In the genomic region with DNA sequence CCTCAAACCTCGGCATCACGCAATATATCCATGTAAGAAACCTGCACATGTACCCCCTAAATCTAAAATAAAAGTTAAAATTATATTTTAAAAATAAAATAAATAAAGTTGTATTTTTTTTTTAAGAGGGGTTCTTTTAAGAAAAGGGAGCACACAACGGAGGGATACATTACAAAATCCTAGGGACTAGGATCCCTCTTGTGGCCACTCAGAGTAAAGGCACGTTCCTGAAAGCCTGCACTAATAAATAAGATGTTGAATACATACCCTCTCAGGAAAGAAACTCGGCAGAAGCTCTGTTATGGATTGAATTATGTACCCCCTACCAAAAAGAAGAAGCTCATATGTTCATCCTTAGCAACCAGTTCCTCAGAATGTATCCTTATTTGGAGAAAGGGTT, we compare ENCODE assay signal across 9 cellular contexts. TPM values are rescaled to one million over a fixed set of nuclear protein-coding genes. Genes with fewer than 3 reads are reported as not detected.
DNase-seq lines count a peak whose midpoint lies in the region; ATAC-seq, FAIRE-seq and TF ChIP-seq lines count a peak whose summit lies in the region.
"Had no signal": no experiment of that assay in that cellular context is flagged by ENCODE, and none has a peak within 500 bp of the region (broad histone marks: within the 10 kb centered on the region; RNA-seq: fewer than 3 reads in every experiment).

No MANE protein-coding gene starts in this region.

- H3K27me3 Mint-ChIP-seq in activated CD8-positive, alpha-beta T cell treated with anti-CD3 and anti-CD28 coated beads for 36 hours, result no peaks in the 10 kb centered on the region
- peaks cover 2% of the 10 kb centered on the region for H3K27me3 Mint-ChIP-seq in activated CD8-positive, alpha-beta T cell treated with anti-CD3 and anti-CD28 coated beads, Interleukin-2, amount 10 ng/mL, durations not matched to agents 7 days and 5 days (ENCODE audit: low read depth)
- H3K27me3 Mint-ChIP-seq in activated naive CD4-positive, alpha-beta T cell treated with anti-CD3 and anti-CD28 coated beads for 36 hours (ENCODE audit: low read depth), result no peaks in the 10 kb centered on the region
- H3K27me3 Mint-ChIP-seq: central memory CD8-positive, alpha-beta T cell had no signal

- TF ChIP-seq CTCF in activated CD8-positive, alpha-beta T cell treated with anti-CD3 and anti-CD28 coated beads for 36 hours (IDR thresholded peaks at IDR 0.05), result peak; percentile 48
- TF ChIP-seq CTCF in gastroesophageal sphincter (IDR thresholded peaks at IDR 0.05), result peak; percentile 11 to 56 (median 39)

- TF ChIP-seq POLR2A in gastroesophageal sphincter (IDR thresholded peaks at IDR 0.05) (no peak), H54 (IDR thresholded peaks at IDR 0.05; ENCODE audit: low read depth, low read length) (no peak)

- no peaks in the 10 kb centered on the region for H3K9me3 ChIP-seq in gastroesophageal sphincter

- WGBS in gastroesophageal sphincter (ENCODE audit: low coverage in 1 of 2), 2 donors, result 0 to 35% methylated on average over 2 to 5 of the region's 5 CpGs

- TF ChIP-seq EP300 in gastroesophageal sphincter (IDR thresholded peaks at IDR 0.05), result no peak

- intact Hi-C loops in activated CD8-positive, alpha-beta T cell treated with anti-CD3 and anti-CD28 coated beads for 36 hours (cut with micrococcal nuclease), result no loop called here
- intact Hi-C loops in activated naive CD4-positive, alpha-beta T cell treated with anti-CD3 and anti-CD28 coated beads for 36 hours (cut with micrococcal nuclease), result loop anchor here (1.0 kb wide), 1 partner anchor 608 kb away; no protein-coding TSS in a partner anchor

- no peaks in the 10 kb centered on the region for H3K9me3 Mint-ChIP-seq in activated CD8-positive, alpha-beta T cell treated with anti-CD3 and anti-CD28 coated beads for 36 hours
- no peaks in the 10 kb centered on the region for H3K9me3 Mint-ChIP-seq in activated CD8-positive, alpha-beta T cell treated with anti-CD3 and anti-CD28 coated beads, Interleukin-2, amount 10 ng/mL, durations not matched to agents 7 days and 5 days (ENCODE audit: insufficient read depth)
- no peaks in the 10 kb centered on the region for H3K9me3 Mint-ChIP-seq in activated naive CD4-positive, alpha-beta T cell treated with anti-CD3 and anti-CD28 coated beads for 36 hours
- H3K9me3 Mint-ChIP-seq: central memory CD8-positive, alpha-beta T cell had no signal

- no peaks in the 10 kb centered on the region for H3K36me3 Mint-ChIP-seq in activated CD8-positive, alpha-beta T cell treated with anti-CD3 and anti-CD28 coated beads for 36 hours (ENCODE audit: low read depth)
- H3K36me3 Mint-ChIP-seq in activated CD8-positive, alpha-beta T cell treated with anti-CD3 and anti-CD28 coated beads, Interleukin-2, amount 10 ng/mL, durations not matched to agents 7 days and 5 days (ENCODE audit: low read depth), result no peaks in the 10 kb centered on the region
- no peaks in the 10 kb centered on the region for H3K36me3 Mint-ChIP-seq in activated naive CD4-positive, alpha-beta T cell treated with anti-CD3 and anti-CD28 coated beads for 36 hours (ENCODE audit: low read depth)

- H3K4me3 ChIP-seq in gastroesophageal sphincter, result no peak overlapping the region

- no peak for ATAC-seq in activated CD8-positive, alpha-beta T cell treated with anti-CD3 and anti-CD28 coated beads for 36 hours
- no peak for ATAC-seq in activated CD8-positive, alpha-beta T cell treated with anti-CD3 and anti-CD28 coated beads, Interleukin-2, amount 10 ng/mL, durations not matched to agents 7 days and 5 days
- ATAC-seq in HG02981 (IDR thresholded peaks at IDR 0.05; ENCODE audit: unreplicated experiment), result peak; percentile 72
- no peak for ATAC-seq in gastroesophageal sphincter
- no peak for ATAC-seq in GM19397 (IDR thresholded peaks at IDR 0.05; ENCODE audit: unreplicated experiment)

- no peak overlapping the region for H3K4me3 Mint-ChIP-seq in activated CD8-positive, alpha-beta T cell treated with anti-CD3 and anti-CD28 coated beads for 36 hours
- no peak overlapping the region for H3K4me3 Mint-ChIP-seq in activated CD8-positive, alpha-beta T cell treated with anti-CD3 and anti-CD28 coated beads, Interleukin-2, amount 10 ng/mL, durations not matched to agents 7 days and 5 days
- H3K4me3 Mint-ChIP-seq in activated naive CD4-positive, alpha-beta T cell treated with anti-CD3 and anti-CD28 coated beads for 36 hours, result no peak overlapping the region
- H3K4me3 Mint-ChIP-seq: central memory CD8-positive, alpha-beta T cell had no signal

- H3K27ac Mint-ChIP-seq in activated CD8-positive, alpha-beta T cell treated with anti-CD3 and anti-CD28 coated beads for 36 hours, result no peak overlapping the region
- H3K27ac Mint-ChIP-seq in activated CD8-positive, alpha-beta T cell treated with anti-CD3 and anti-CD28 coated beads, Interleukin-2, amount 10 ng/mL, durations not matched to agents 7 days and 5 days, result no peak overlapping the region
- H3K27ac Mint-ChIP-seq in activated naive CD4-positive, alpha-beta T cell treated with anti-CD3 and anti-CD28 coated beads for 36 hours, result no peak overlapping the region

- no peaks in the 10 kb centered on the region for H3K4me1 ChIP-seq in gastroesophageal sphincter

- H3K36me3 ChIP-seq in gastroesophageal sphincter, result no peaks in the 10 kb centered on the region

- FAIRE-seq in H54 (lab: Jason Lieb, UNC), result no peak

- no peaks in the 10 kb centered on the region for H3K4me1 Mint-ChIP-seq in activated CD8-positive, alpha-beta T cell treated with anti-CD3 and anti-CD28 coated beads for 36 hours (ENCODE audit: low read depth)
- no peaks in the 10 kb centered on the region for H3K4me1 Mint-ChIP-seq in activated CD8-positive, alpha-beta T cell treated with anti-CD3 and anti-CD28 coated beads, Interleukin-2, amount 10 ng/mL, durations not matched to agents 7 days and 5 days (ENCODE audit: low read depth)
- no peaks in the 10 kb centered on the region for H3K4me1 Mint-ChIP-seq in activated naive CD4-positive, alpha-beta T cell treated with anti-CD3 and anti-CD28 coated beads for 36 hours (ENCODE audit: low read depth)
- H3K4me1 Mint-ChIP-seq: central memory CD8-positive, alpha-beta T cell had no signal

- CTCF ChIA-PET in activated CD8-positive, alpha-beta T cell treated with anti-CD3 and anti-CD28 coated beads for 36 hours (lab: Charles Lee), result interaction anchor here (0.6 kb wide), 1 partner anchor 13 kb away, joined by 3 read pairs; no protein-coding TSS in a partner anchor
- CTCF ChIA-PET in activated CD8-positive, alpha-beta T cell treated with anti-CD3 and anti-CD28 coated beads, Interleukin-2, amount 10 ng/mL, durations not matched to agents 7 days and 5 days (lab: Charles Lee), result interaction anchor here (1.2 kb wide), 1 partner anchor 37 kb away, joined by 4 read pairs; no protein-coding TSS in a partner anchor
- CTCF ChIA-PET in activated naive CD4-positive, alpha-beta T cell treated with anti-CD3 and anti-CD28 coated beads for 36 hours (lab: Charles Lee), result interaction anchor here (0.7 to 1.3 kb wide), 2 partner anchors 49 to 1756 kb away, joined by 3 to 4 read pairs; no protein-coding TSS in a partner anchor

- POLR2A ChIA-PET in activated CD8-positive, alpha-beta T cell treated with anti-CD3 and anti-CD28 coated beads for 36 hours (lab: Charles Lee), result no interaction called here
- POLR2A ChIA-PET in activated CD8-positive, alpha-beta T cell treated with anti-CD3 and anti-CD28 coated beads, Interleukin-2, amount 10 ng/mL, durations not matched to agents 7 days and 5 days (lab: Charles Lee), result no interaction called here

- DNase-seq in activated CD8-positive, alpha-beta T cell treated with anti-CD3 and anti-CD28 coated beads for 36 hours, result no peak
- no peak for DNase-seq in activated CD8-positive, alpha-beta T cell treated with anti-CD3 and anti-CD28 coated beads, Interleukin-2, amount 10 ng/mL, durations not matched to agents 7 days and 5 days
- DNase-seq in RPMI7951 (ENCODE audit: low read depth), result peak; percentile 28
- DNase-seq in H54 (ENCODE audit: insufficient read length, low spot score), result no peak
- DNase-seq in activated naive CD4-positive, alpha-beta T cell treated with anti-CD3 and anti-CD28 coated beads for 36 hours, result no peak

- no peak overlapping the region for H3K27ac ChIP-seq in gastroesophageal sphincter

- H3K27me3 ChIP-seq in gastroesophageal sphincter, result no peaks in the 10 kb centered on the region

RNA-seq across cellular contexts. Expression of a gene that starts 50.9 kb away (rescaled TPM):
- 10 to 100 TPM; 39.6 to 42.0 TPM for total RNA-seq in activated CD8-positive, alpha-beta T cell treated with anti-CD3 and anti-CD28 coated beads for 36 hours
- 10 to 100 TPM; 29.3 to 32.3 TPM for total RNA-seq in activated CD8-positive, alpha-beta T cell treated with anti-CD3 and anti-CD28 coated beads, Interleukin-2, amount 10 ng/mL, durations not matched to agents 7 days and 5 days
- total RNA-seq in RPMI7951 (2014; rRNA removed; shearing (Covaris generic)), result 478 and 538 TPM in 2 replicates
- 100 to 1,000 TPM in 1 of 4 donors, 10 to 100 TPM in 3; 47.6 to 126 (median 74.3) TPM for total RNA-seq in gastroesophageal sphincter
- 10 to 100 TPM; 39.6 to 40.0 TPM for total RNA-seq in activated naive CD4-positive, alpha-beta T cell treated with anti-CD3 and anti-CD28 coated beads for 36 hours
